In the genomic region with DNA sequence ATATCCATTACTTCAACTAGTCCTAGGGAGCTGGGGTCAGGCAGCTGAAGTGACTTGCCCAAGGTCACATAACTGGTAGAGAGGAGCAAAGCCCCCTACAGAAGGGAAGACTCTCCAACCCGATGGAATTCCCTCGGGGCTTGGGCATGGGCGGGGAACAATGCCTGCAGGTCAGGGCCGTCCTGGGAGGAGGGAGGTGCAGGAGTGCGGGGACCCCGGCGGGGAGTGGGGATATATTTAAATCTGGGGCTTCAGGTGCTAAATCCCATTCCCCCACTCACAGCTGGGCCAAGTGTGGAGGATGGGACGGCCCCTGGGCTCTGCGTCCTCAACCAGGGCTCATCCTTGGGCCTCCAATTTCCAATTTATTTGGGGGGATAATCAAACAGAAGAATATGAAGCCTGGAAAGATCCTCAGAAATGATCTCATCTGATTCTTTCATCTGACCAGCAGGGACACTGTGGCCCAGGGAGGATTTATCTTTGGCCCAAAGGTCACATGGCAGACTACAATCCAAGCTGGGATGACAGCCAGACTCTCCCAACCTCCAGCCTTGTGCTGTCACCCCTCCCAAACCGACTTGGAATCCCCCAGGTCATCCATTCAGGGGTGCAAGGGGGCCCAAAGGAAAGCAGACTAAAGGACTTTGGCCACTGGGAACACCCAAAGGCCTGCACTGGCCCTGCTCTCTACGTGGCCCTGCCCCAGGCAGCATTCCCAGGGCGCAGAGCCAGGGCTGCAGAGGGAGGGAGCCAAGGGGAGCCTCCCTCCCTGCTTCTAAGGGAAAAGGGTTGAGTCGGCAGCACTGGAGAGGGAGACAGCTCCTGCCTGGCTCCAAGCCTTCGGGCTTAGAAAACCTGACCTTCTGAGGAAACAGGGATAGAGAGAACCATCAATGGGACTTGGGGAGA, we compare ENCODE assay signal across 10 cellular contexts. TPM values are rescaled to one million over a fixed set of nuclear protein-coding genes. Genes with fewer than 3 reads are reported as not detected.
DNase-seq lines count a peak whose midpoint lies in the region; ATAC-seq and TF ChIP-seq lines count a peak whose summit lies in the region.
"Had no signal": no experiment of that assay in that cellular context is flagged by ENCODE, and none has a peak within 500 bp of the region (broad histone marks: within the 10 kb centered on the region; RNA-seq: fewer than 3 reads in every experiment).

No MANE protein-coding gene starts in this region.

- DNase-seq in Calu3 (peak; percentile 64), RPMI7951 (ENCODE audit: low read depth) (peak; percentile 92), fibroblast of the conjunctiva (ENCODE audit: low read depth) (peak; percentile 80), trophoblast cell (peak; percentile 59 to 76), NCI-H82 (lab: John Stamatoyannopoulos, UW) (no peak), NCI-H510A treated with DMSO at 0.1 percent for 48 hours (lab: John Stamatoyannopoulos, UW) (no peak), GM13976 (ENCODE audit: low spot score) (no peak)

- no peak for ATAC-seq in HG03520 (IDR thresholded peaks at IDR 0.05; ENCODE audit: unreplicated experiment)

- peaks cover 1% of the 10 kb centered on the region for H3K9me3 ChIP-seq in trophoblast cell (ENCODE audit: insufficient read depth, low read depth, low read length)
- H3K9me3 ChIP-seq: neutrophil had no signal

- peaks cover 14% of the 10 kb centered on the region for H3K79me2 ChIP-seq in trophoblast cell (ENCODE audit: control insufficient read depth, insufficient read depth, low read length, poor library complexity)

- BruUV-seq in Calu3 (replicated peaks; lab: Mats Ljungman, UMichigan), result no TSS peak

- in situ Hi-C loops in GM13976 (cut with MboI; ENCODE audit: low sequenced_read_pairs, unreplicated experiment), result loop anchor here (10.0 kb wide), 1 partner anchor 112 kb away; no protein-coding TSS in a partner anchor

- peaks cover 26 to 30% of the 10 kb centered on the region in 2 experiments for H3K4me1 ChIP-seq in trophoblast cell (ENCODE audit: control insufficient read depth in 1 of 2, insufficient read depth in 2 of 2, low read length in 2 of 2)

- no peaks in the 10 kb centered on the region for H3K27me3 Mint-ChIP-seq in Calu3 (ENCODE audit: unreplicated experiment)

- H3K4me3 ChIP-seq in trophoblast cell (ENCODE audit: low read depth, low read length), result no peak overlapping the region

- peak overlapping the region; percentile 98 for H2BK5ac ChIP-seq in trophoblast cell (ENCODE audit: low read depth, low read length, poor library complexity)

- H2BK12ac ChIP-seq in trophoblast cell (ENCODE audit: low read length), result peak overlapping the region; percentile 97

- no peaks in the 10 kb centered on the region for H3K27me3 ChIP-seq in trophoblast cell (ENCODE audit: insufficient read depth, low read length)
- H3K27me3 ChIP-seq: neutrophil had no signal

- H3K4me3 Mint-ChIP-seq in Calu3 (ENCODE audit: low read depth, unreplicated experiment), result peak overlapping the region; percentile 85

- peak overlapping the region; percentile 91 for H3K27ac Mint-ChIP-seq in Calu3 (ENCODE audit: unreplicated experiment)

- H4K8ac ChIP-seq in trophoblast cell (ENCODE audit: low read depth, low read length), result peak overlapping the region; percentile 93

- H2AFZ ChIP-seq in trophoblast cell (ENCODE audit: insufficient read depth, low read length, poor library complexity), result peak overlapping the region; percentile 62

- H3K14ac ChIP-seq in trophoblast cell (ENCODE audit: low read length), result peak overlapping the region; percentile 97

- H3K36me3 ChIP-seq in trophoblast cell (ENCODE audit: control insufficient read depth in 1 of 2, insufficient read depth in 2 of 2, low read length in 2 of 2), result no peaks in the 10 kb centered on the region
- H3K36me3 ChIP-seq: neutrophil had no signal

- no peak overlapping the region for H3K9ac ChIP-seq in trophoblast cell (ENCODE audit: low read length)

- no peak overlapping the region for H3K23ac ChIP-seq in trophoblast cell (ENCODE audit: low read length)

- no CpG with 5 or more reads among the region's 14 CpGs for WGBS in trophoblast cell (ENCODE audit: extremely low coverage, insufficient coverage, insufficient read length)

- H4K91ac ChIP-seq in trophoblast cell (ENCODE audit: low read depth, low read length), result peak overlapping the region; percentile 100

- peak overlapping the region; percentile 100 for H2AK5ac ChIP-seq in trophoblast cell (ENCODE audit: low read length)

- peaks cover 21% of the 10 kb centered on the region for H3K36me3 Mint-ChIP-seq in Calu3 (ENCODE audit: insufficient read depth, unreplicated experiment)

- peaks cover 32% of the 10 kb centered on the region for H3K79me1 ChIP-seq in trophoblast cell (ENCODE audit: low read length)

- peaks cover 44% of the 10 kb centered on the region for H3K4me1 Mint-ChIP-seq in Calu3 (ENCODE audit: low read depth, unreplicated experiment)

- H3K4ac ChIP-seq in trophoblast cell (ENCODE audit: low read depth, low read length), result peak overlapping the region; percentile 97

- H4K12ac ChIP-seq in trophoblast cell (ENCODE audit: low read depth, low read length), result peak overlapping the region; percentile 46

- peak overlapping the region; percentile 94 for H3K18ac ChIP-seq in trophoblast cell (ENCODE audit: low read length)

- peak overlapping the region; percentile 99 for H2BK120ac ChIP-seq in trophoblast cell (ENCODE audit: insufficient read depth, low read length, poor library complexity)

- no peaks in the 10 kb centered on the region for H3K9me3 Mint-ChIP-seq in Calu3 (ENCODE audit: low read depth, unreplicated experiment)

- intact Hi-C loops in Calu3 (cut with micrococcal nuclease; ENCODE audit: unreplicated experiment), result loop anchor here (5.0 kb wide), 1 partner anchor 119 kb away; no protein-coding TSS in a partner anchor

- TF ChIP-seq CTCF in Calu3 (IDR thresholded peaks at IDR 0.05; ENCODE audit: unreplicated experiment) (no peak), GM13976 (IDR thresholded peaks at IDR 0.05; ENCODE audit: borderline replicate concordance, control extremely low read depth, extremely low read depth, insufficient read depth, missing control alignments) (no peak)

- H3K27ac ChIP-seq in trophoblast cell (ENCODE audit: low read depth, low read length), result peak overlapping the region; percentile 95
- H3K27ac ChIP-seq: KMS-11, neutrophil had no signal

- H3K4me2 ChIP-seq in trophoblast cell (ENCODE audit: low read length), result peak overlapping the region; percentile 47

- CTCF ChIA-PET in Calu3 (lab: Charles Lee), result interaction anchor here (0.8 to 2.0 kb wide), 8 partner anchors 8 to 164 kb away, joined by 3 to 9 read pairs (median 6); a partner anchor contains a TSS

RNA-seq across cellular contexts. Expression of a gene that starts 8.7 kb away (rescaled TPM):
- total RNA-seq in Calu3 (2022), result 6.2 and 7.5 TPM in 2 replicates
- 2.0 and 2.2 TPM in 2 replicates for total RNA-seq in RPMI7951 (2014; rRNA removed; shearing (Covaris generic))
- 64.9 and 67.2 TPM in 2 replicates for polyA plus RNA-seq in trophoblast cell (2013)

RNA-seq across cellular contexts. Expression of a gene that starts 15.5 kb away (rescaled TPM):
- total RNA-seq in Calu3 (2022), result not detected in 2 replicates
- not detected in 2 replicates for total RNA-seq in RPMI7951 (2014; rRNA removed; shearing (Covaris generic))
- not detected in 2 replicates for polyA plus RNA-seq in trophoblast cell (2013)

RNA-seq across cellular contexts. Expression of a gene that starts 47.1 kb away (rescaled TPM):
- total RNA-seq in Calu3 (2022), result not detected in 2 replicates
- total RNA-seq in RPMI7951 (2014; rRNA removed; shearing (Covaris generic)), result 0.10 TPM in 1 of 2 replicates, not detected in the other
- polyA plus RNA-seq in trophoblast cell (2013), result 6.6 and 6.7 TPM in 2 replicates

RNA-seq across cellular contexts. Expression of a gene that starts 47.3 kb away (rescaled TPM):
- total RNA-seq in Calu3 (2022), result 21.0 and 24.0 TPM in 2 replicates
- 138 and 151 TPM in 2 replicates for total RNA-seq in RPMI7951 (2014; rRNA removed; shearing (Covaris generic))
- 1.9 and 2.5 TPM in 2 replicates for polyA plus RNA-seq in trophoblast cell (2013)

Comparison
In these comparisons a context has a peak if more than half of its experiments do, and no peak if none do; other contexts are left out.
1. DNase-seq: peak in Calu3 (single experiment), RPMI7951 (single experiment), fibroblast of the conjunctiva (single experiment) and trophoblast cell (2 of 2); none in NCI-H82 (single experiment), NCI-H510A treated with DMSO at 0.1 percent for 48 hours (single experiment) and GM13976 (single experiment).